ENCODE assay signal across 2 cellular contexts in genomic region chr11:45534132-45534531, GRCh38.
TF ChIP-seq lines count a peak whose summit lies in the region.

No MANE protein-coding gene starts in this region.

TF ChIP-seq in WTC11, 78 proteins besides CTCF, POLR2A, EP300 and RAD21 (continued from another document):
- TF ChIP-seq ETV6 (CRISPR knock-in tag; IDR thresholded peaks at IDR 0.05) (no peak), GTF2I (CRISPR knock-in tag; conservative IDR thresholded peaks at IDR 0.05) (peak; percentile 76; the same call in 1 of the 2 replicates)

TF ChIP-seq in K562, 482 proteins besides CTCF, POLR2A, EP300 and RAD21 (continued from another document):
- TF ChIP-seq ARID3B (CRISPR knock-in tag; IDR thresholded peaks at IDR 0.05; ENCODE audit: borderline replicate concordance) (no peak), PHB (CRISPR knock-in tag; IDR thresholded peaks at IDR 0.05) (no peak), ZFPM2 (CRISPR knock-in tag; IDR thresholded peaks at IDR 0.05) (no peak), MEF2A (IDR thresholded peaks at IDR 0.05; ENCODE audit: control insufficient read depth, low read depth, low read length) (no peak), RCOR1 (IDR thresholded peaks at IDR 0.05; ENCODE audit: borderline replicate concordance in 1 of 2, low read depth in 2 of 2, low read length in 2 of 2) (0 out of 4 replicates have a peak, but pooled peaks of 1 of the 2 experiments have one; percentile 38), NEUROD1 (IDR thresholded peaks at IDR 0.05; ENCODE audit: borderline replicate concordance, low read depth, low read length, partially characterized antibody) (no peak), PHTF2 (CRISPR knock-in tag; IDR thresholded peaks at IDR 0.05) (no peak), PRMT5 (CRISPR knock-in tag; IDR thresholded peaks at IDR 0.05) (no peak), KDM1A (IDR thresholded peaks at IDR 0.05) (0 out of 4 replicates have a peak, but pooled peaks of 1 of the 2 experiments have one; percentile 12), RBM25 (IDR thresholded peaks at IDR 0.05; ENCODE audit: low read depth, low read length, severe bottlenecking) (peak; percentile 89), ARHGAP35 (IDR thresholded peaks at IDR 0.05; ENCODE audit: partially characterized antibody) (no peak), ADNP (tag; IDR thresholded peaks at IDR 0.05) (0 out of 2 replicates have a peak, but pooled peaks have one; percentile 32), MYC (IDR thresholded peaks at IDR 0.05; ENCODE audit: low read depth, low read length) (no peak), MYC (CRISPR knock-in tag; IDR thresholded peaks at IDR 0.05; ENCODE audit: borderline replicate concordance, low read depth) (no peak), ELK3 (CRISPR knock-in tag; IDR thresholded peaks at IDR 0.05) (no peak), GABPA (tag; conservative IDR thresholded peaks at IDR 0.05; ENCODE audit: low read depth) (no peak), ZBTB26 (CRISPR knock-in tag; IDR thresholded peaks at IDR 0.05) (no peak), USF2 (CRISPR knock-in tag; IDR thresholded peaks at IDR 0.05) (no peak), DMBX1 (CRISPR knock-in tag; IDR thresholded peaks at IDR 0.05; ENCODE audit: borderline replicate concordance) (no peak), KDM4B (IDR thresholded peaks at IDR 0.05; ENCODE audit: borderline replicate concordance in 2 of 2, low read depth in 1 of 2) (no peak), SIN3B (IDR thresholded peaks at IDR 0.05; ENCODE audit: low read depth) (no peak), CGGBP1 (CRISPR knock-in tag; IDR thresholded peaks at IDR 0.05) (no peak), EHMT2 (IDR thresholded peaks at IDR 0.05) (no peak), STAT5B (CRISPR knock-in tag; IDR thresholded peaks at IDR 0.05) (no peak)
